9 cellular contexts compared by ENCODE assay signal in the genomic region with DNA sequence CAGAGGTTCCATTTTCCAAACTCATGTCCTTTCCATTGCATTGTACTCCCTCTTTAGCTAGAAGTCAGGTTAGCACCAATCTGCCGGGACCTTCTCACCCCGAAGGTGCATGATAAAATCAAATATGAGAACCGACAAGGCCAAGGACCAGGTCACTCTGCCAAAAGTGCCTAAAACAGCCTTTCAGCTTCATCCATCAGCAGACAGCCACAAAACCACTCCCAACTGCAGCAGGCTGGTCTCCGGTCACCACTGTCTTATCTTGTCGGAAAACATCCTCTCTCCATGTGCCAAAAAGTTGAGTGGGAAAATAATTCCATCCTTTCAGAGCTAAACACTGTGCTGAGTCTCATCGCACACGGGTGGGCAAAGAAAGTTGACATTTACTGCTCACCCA. TPM values are rescaled to one million over a fixed set of nuclear protein-coding genes. Genes with fewer than 3 reads are reported as not detected.
DNase-seq lines count a peak whose midpoint lies in the region; ATAC-seq and TF ChIP-seq lines count a peak whose summit lies in the region.
"Had no signal": no experiment of that assay in that cellular context is flagged by ENCODE, and none has a peak within 500 bp of the region (broad histone marks: within the 10 kb centered on the region; RNA-seq: fewer than 3 reads in every experiment).

No MANE protein-coding gene starts in this region.

- H3K4me3 ChIP-seq in DOHH2 (ENCODE audit: low read length) = peak overlapping the region; percentile 97
- H3K4me3 ChIP-seq in PC-9 = peak overlapping the region; percentile 90
- peak overlapping the region; percentile 79 for H3K4me3 ChIP-seq in epithelial cell of proximal tubule (ENCODE audit: low read depth, low read length)
- peak overlapping the region in 1 of 2 donors; percentile 87 for H3K4me3 ChIP-seq in prostate gland

- in situ Hi-C loops in ACHN (cut with HindIII; ENCODE audit: low pct_ligation_motif_present, low pct_unique_long_range_greater_than_20kb, low sequenced_read_pairs) = no loop called here

- H3K9me3 ChIP-seq in DOHH2 (ENCODE audit: control insufficient read depth, insufficient read depth, low read length) (no peaks in the 10 kb centered on the region), PC-9 (ENCODE audit: insufficient read depth, low read depth) (no peaks in the 10 kb centered on the region), prostate gland (no peaks in the 10 kb centered on the region)

- CTCF ChIA-PET in PC-9 (lab: Charles Lee) = no interaction called here

- H3K4me2 ChIP-seq in DOHH2 (ENCODE audit: low read length) = peak overlapping the region; percentile 78
- H3K4me2 ChIP-seq in PC-9 = peak overlapping the region; percentile 96

- no peaks in the 10 kb centered on the region for H3K27me3 ChIP-seq in DOHH2 (ENCODE audit: control insufficient read depth, low read length)
- no peaks in the 10 kb centered on the region for H3K27me3 ChIP-seq in PC-9 (ENCODE audit: insufficient read depth, low read depth)
- H3K27me3 ChIP-seq in prostate gland (replicated peaks; ENCODE audit: insufficient read depth) = no peaks in the 10 kb centered on the region

- BruUV-seq in PC-9 (replicated peaks; lab: Mats Ljungman, UMichigan) = TSS peak; percentile 30

- peaks cover 77% of the 10 kb centered on the region for H3K79me2 ChIP-seq in DOHH2 (ENCODE audit: control insufficient read depth, low read length)
- H3K79me2 ChIP-seq in PC-9 (ENCODE audit: low read depth) = peaks cover 43% of the 10 kb centered on the region

- no peak for TF ChIP-seq CTCF in DOHH2 (IDR thresholded peaks at IDR 0.05; ENCODE audit: low read depth, low read length, poor library complexity, severe bottlenecking)
- TF ChIP-seq CTCF in PC-9 (conservative IDR thresholded peaks at IDR 0.05) = no peak
- TF ChIP-seq CTCF in epithelial cell of proximal tubule (conservative IDR thresholded peaks at IDR 0.05; ENCODE audit: low read depth, low read length) = no peak
- TF ChIP-seq CTCF in prostate gland (IDR thresholded peaks at IDR 0.05) = no peak

- POLR2A ChIA-PET in PC-9 (lab: Charles Lee; ENCODE audit: unreplicated experiment) = interaction anchor here (0.6 kb wide), 1 partner anchor 94 kb away, joined by 7 read pairs; no protein-coding TSS in a partner anchor

- DNase-seq in PC-9 = no peak
- no peak for DNase-seq in epithelial cell of proximal tubule (ENCODE audit: low read depth)
- DNase-seq in posterior vena cava (ENCODE audit: low spot score) = peak; percentile 19
- no peak for DNase-seq in prostate gland (ENCODE audit: low spot score)
- no peak for DNase-seq in NCI-H748 treated with DMSO at 0.1 percent for 48 hours (lab: John Stamatoyannopoulos, UW)
- no peak for DNase-seq in ACHN
- DNase-seq: NCI-H2029 had no signal

- peaks cover 35% of the 10 kb centered on the region for H3K4me1 ChIP-seq in DOHH2 (ENCODE audit: control insufficient read depth, low read length)
- peaks cover 6% of the 10 kb centered on the region for H3K4me1 ChIP-seq in PC-9 (replicated peaks; ENCODE audit: insufficient read depth)
- H3K4me1 ChIP-seq in prostate gland (replicated peaks) = peaks cover 15% of the 10 kb centered on the region

- H3K36me3 ChIP-seq in DOHH2 (ENCODE audit: control insufficient read depth, low read length) (no peaks in the 10 kb centered on the region), PC-9 (ENCODE audit: low read depth) (no peaks in the 10 kb centered on the region), prostate gland (no peaks in the 10 kb centered on the region)

- H3K27ac ChIP-seq in DOHH2 (ENCODE audit: low read depth, low read length) (no peak overlapping the region), PC-9 (no peak overlapping the region), prostate gland (peak overlapping the region in 1 of 2 donors; percentile 90)

- H4K20me1 ChIP-seq in DOHH2 (ENCODE audit: control insufficient read depth, insufficient read depth, low read depth, low read length) (peaks cover 21% of the 10 kb centered on the region), PC-9 (ENCODE audit: insufficient read depth) (no peaks in the 10 kb centered on the region; the same call in 1 of the 2 replicates)

- 0 out of 2 replicates have a peak, but pooled peaks cover 2% of the 10 kb centered on the region for H3F3A ChIP-seq in DOHH2 (ENCODE audit: control insufficient read depth, insufficient read depth)
- H3F3A ChIP-seq in PC-9 (ENCODE audit: insufficient read depth, low read depth) = 0 out of 2 replicates have a peak, but pooled peaks cover 5% of the 10 kb centered on the region

- no peaks in the 10 kb centered on the region for H3K9me2 ChIP-seq in DOHH2 (replicated peaks; ENCODE audit: control insufficient read depth, low read length)
- H3K9me2 ChIP-seq in PC-9 (ENCODE audit: insufficient read depth) = no peaks in the 10 kb centered on the region

- 26% methylated on average over 7 of the region's 7 CpGs for WGBS in prostate gland

- H2AFZ ChIP-seq in PC-9 = no peak overlapping the region

- no peak for ATAC-seq in HG03039 (IDR thresholded peaks at IDR 0.05; ENCODE audit: unreplicated experiment)

- TF ChIP-seq POLR2A in prostate gland (IDR thresholded peaks at IDR 0.05) = no peak

- intact Hi-C loops in PC-9 (cut with micrococcal nuclease; ENCODE audit: unreplicated experiment) (no loop called here), posterior vena cava (cut with DNase I) (no loop called here), prostate gland (cut with DNase I) (loop anchor here (5.0 kb wide), 1 partner anchor 60 kb away; the partner anchor contains the start of gene CRKL)

RNA-seq across cellular contexts. Expression of gene PI4KA, which starts 1.4 kb away (rescaled TPM):
- 24.7 and 27.9 TPM in 2 replicates for total RNA-seq in PC-9 (2021)
- 24.1 and 30.5 TPM in 2 replicates for total RNA-seq in epithelial cell of proximal tubule
- total RNA-seq in posterior vena cava = 10 to 100 TPM; 83.9 to 97.9 TPM
- total RNA-seq in prostate gland = 100 to 1,000 TPM in 1 of 2 donors, 10 to 100 TPM in 1; 74.2 to 115 TPM

RNA-seq across cellular contexts. Expression of gene SNAP29, which starts 1.6 kb away (rescaled TPM):
- total RNA-seq in PC-9 (2021) (13.5 and 17.8 TPM in 2 replicates), epithelial cell of proximal tubule (13.0 and 16.0 TPM in 2 replicates), posterior vena cava (10 to 100 TPM; 22.9 to 25.5 TPM), prostate gland (10 to 100 TPM; 19.1 to 24.1 TPM)

RNA-seq across cellular contexts. Expression of gene CRKL, which starts 60.0 kb away (rescaled TPM):
- 45.8 and 49.7 TPM in 2 replicates for total RNA-seq in PC-9 (2021)
- 42.6 and 53.6 TPM in 2 replicates for total RNA-seq in epithelial cell of proximal tubule
- total RNA-seq in posterior vena cava = 10 to 100 TPM; 36.7 to 37.5 TPM
- 10 to 100 TPM; 41.6 to 72.0 TPM for total RNA-seq in prostate gland
